In genomic region chr1:239815074-239815473, GRCh38 we compare ENCODE assay signal across 18 cellular contexts.
DNase-seq lines count a peak whose midpoint lies in the region; ATAC-seq and TF ChIP-seq lines count a peak whose summit lies in the region.
"Had no signal": no experiment of that assay in that cellular context is flagged by ENCODE, and none has a peak within 500 bp of the region (broad histone marks: within the 10 kb centered on the region; RNA-seq: fewer than 3 reads in every experiment).

No MANE protein-coding gene starts in this region.

- no peak overlapping the region for H2BK120ac ChIP-seq in mesenchymal stem cell (ENCODE audit: low read depth, low read length)

- no peak overlapping the region for H2AK5ac ChIP-seq in mesenchymal stem cell (ENCODE audit: low read length, severe bottlenecking)

- H4K8ac ChIP-seq in mesenchymal stem cell (ENCODE audit: low read length), result no peak overlapping the region

- CTCF ChIA-PET in MCF 10A (lab: Yijun Ruan, JAX) (interaction anchor here (0.5 to 6.3 kb wide), 22 partner anchors 9 to 1348 kb away, joined by 3 to 69 read pairs (median 4); no protein-coding TSS in a partner anchor), mammary epithelial cell (lab: Charles Lee; ENCODE audit: low non-redundant PET) (interaction anchor here (0.6 kb wide), 1 partner anchor 83 kb away, joined by 9 read pairs; no protein-coding TSS in a partner anchor)

- no peaks in the 10 kb centered on the region for H3K79me1 ChIP-seq in mesenchymal stem cell (replicated peaks; ENCODE audit: low read length, poor library complexity, severe bottlenecking)

- no peak overlapping the region for H3K4ac ChIP-seq in mesenchymal stem cell (ENCODE audit: low read depth in 1 of 2, low read length in 2 of 2)

- H3K9me3 Mint-ChIP-seq in MCF 10A (ENCODE audit: unreplicated experiment), result no peaks in the 10 kb centered on the region
- H3K9me3 Mint-ChIP-seq: neural crest cell, type B pancreatic cell had no signal

- no peaks in the 10 kb centered on the region for H3K9me3 ChIP-seq in mammary epithelial cell (replicated peaks; ENCODE audit: insufficient read depth, low read length)
- H3K9me3 ChIP-seq in T-helper 17 cell (ENCODE audit: control insufficient read depth, low read length, poor library complexity, severe bottlenecking), result no peaks in the 10 kb centered on the region
- no peaks in the 10 kb centered on the region for H3K9me3 ChIP-seq in mesenchymal stem cell (ENCODE audit: control insufficient read depth, low read length)
- no peaks in the 10 kb centered on the region for H3K9me3 ChIP-seq in aorta (ENCODE audit: control insufficient read depth, low read length)
- no peaks in the 10 kb centered on the region for H3K9me3 ChIP-seq in osteoblast (ENCODE audit: low read depth, low read length)

- H2AFZ ChIP-seq in mammary epithelial cell (ENCODE audit: low read depth, low read length) (no peak overlapping the region), mesenchymal stem cell (ENCODE audit: low read depth, low read length) (no peak overlapping the region), osteoblast (ENCODE audit: low read length) (no peak overlapping the region)

- dilution Hi-C loops in mammary epithelial cell (cut with HindIII; ENCODE audit: low sequenced_read_pairs), result loop anchor here (5.0 kb wide), 1 partner anchor 52 kb away; no protein-coding TSS in a partner anchor

- H2BK5ac ChIP-seq in mesenchymal stem cell (ENCODE audit: low read depth, low read length, poor library complexity, severe bottlenecking), result no peak overlapping the region

- H3K9ac ChIP-seq in mammary epithelial cell (ENCODE audit: insufficient read depth, low read length) (no peak overlapping the region), mesenchymal stem cell (ENCODE audit: low read length) (peak overlapping the region; percentile 33)

- H3K4me3 Mint-ChIP-seq in MCF 10A (ENCODE audit: unreplicated experiment), result peak overlapping the region; percentile 38
- peak overlapping the region; percentile 79 for H3K4me3 Mint-ChIP-seq in T-helper 17 cell
- H3K4me3 Mint-ChIP-seq: activated CD8-positive, alpha-beta T cell treated with anti-CD3 and anti-CD28 coated beads, Interleukin-2, amount 10 ng/mL, durations not matched to agents 7 days and 5 days; memory B cell; neural crest cell had no signal

- H3K27me3 Mint-ChIP-seq in MCF 10A (ENCODE audit: insufficient read depth, unreplicated experiment), result no peaks in the 10 kb centered on the region
- peaks cover 23% of the 10 kb centered on the region for H3K27me3 Mint-ChIP-seq in T-helper 17 cell
- H3K27me3 Mint-ChIP-seq: memory B cell had no signal

- H3K27me3 ChIP-seq in mammary epithelial cell (ENCODE audit: insufficient read depth, low read length) (no peaks in the 10 kb centered on the region), mesenchymal stem cell (ENCODE audit: control insufficient read depth in 1 of 2, insufficient read depth in 1 of 2, low read length in 2 of 2) (no peaks in the 10 kb centered on the region), aorta (ENCODE audit: control insufficient read depth in 1 of 2, insufficient read depth in 2 of 2, low read length in 1 of 2) (no peaks in the 10 kb centered on the region), osteoblast (ENCODE audit: insufficient read depth, low read length) (no peaks in the 10 kb centered on the region)

- no peak overlapping the region for H3K14ac ChIP-seq in mesenchymal stem cell (ENCODE audit: low read length in 2 of 2)

- no peaks in the 10 kb centered on the region for H3K36me3 Mint-ChIP-seq in MCF 10A (ENCODE audit: insufficient read depth, unreplicated experiment)
- peaks cover 2% of the 10 kb centered on the region for H3K36me3 Mint-ChIP-seq in T-helper 17 cell (ENCODE audit: low read depth)
- H3K36me3 Mint-ChIP-seq: memory B cell, type B pancreatic cell had no signal

- POLR2A ChIA-PET in MCF 10A (lab: Yijun Ruan, JAX), result interaction anchor here (0.7 to 3.0 kb wide), 14 partner anchors 10 to 521 kb away, joined by 3 to 24 read pairs (median 6); no protein-coding TSS in a partner anchor

- H3K23ac ChIP-seq in mesenchymal stem cell (ENCODE audit: low read length in 2 of 2), result no peak overlapping the region

- H2BK12ac ChIP-seq in mesenchymal stem cell (ENCODE audit: low read length in 2 of 2), result no peak overlapping the region

- H2BK15ac ChIP-seq in mesenchymal stem cell (ENCODE audit: low read depth, poor library complexity, severe bottlenecking), result no peak overlapping the region

- DNase-seq in MCF 10A (ENCODE audit: unreplicated experiment), result no peak
- DNase-seq in mammary epithelial cell, result no peak
- no peak for DNase-seq in T-helper 17 cell
- no peak for DNase-seq in mesenchymal stem cell
- DNase-seq in aorta, result no peak
- no peak for DNase-seq in GM19240 (ENCODE audit: insufficient read length, low spot score)
- no peak for DNase-seq in osteoblast (ENCODE audit: insufficient read length, low spot score, missing footprints)
- DNase-seq: activated CD8-positive, alpha-beta T cell treated with anti-CD3 and anti-CD28 coated beads, Interleukin-2, amount 10 ng/mL, durations not matched to agents 7 days and 5 days; activated effector memory CD4-positive, alpha-beta T cell treated with anti-CD3 and anti-CD28 coated beads, Interleukin-2, amount 50 U/mL, for 16 hours; islet precursor cell; NCI-H2029; stimulated activated CD4-positive, alpha-beta T cell treated with anti-CD3 and anti-CD28 coated beads, Interleukin-15, amount 100 ng/mL, for 24 hours; stimulated activated naive CD4-positive, alpha-beta T cell had no signal

- no peak overlapping the region for H3K4me2 ChIP-seq in mammary epithelial cell (ENCODE audit: insufficient read depth, low read depth, low read length)
- H3K4me2 ChIP-seq in mesenchymal stem cell (ENCODE audit: low read length, poor library complexity, severe bottlenecking), result peak overlapping the region; percentile 52
- H3K4me2 ChIP-seq in osteoblast (ENCODE audit: insufficient read depth, low read length), result no peak overlapping the region

- intact Hi-C loops in MCF 10A (cut with micrococcal nuclease) (loop anchor here (5.0 kb wide), 1 partner anchor 853 kb away; no protein-coding TSS in a partner anchor), mammary epithelial cell (cut with micrococcal nuclease) (loop anchor here (5.0 to 10.0 kb wide), 2 partner anchors 42 to 410 kb away; no protein-coding TSS in a partner anchor), aorta (cut with DNase I) (loop anchor here in 1 of 2 donors (5.0 to 10.0 kb wide), 2 partner anchors 38 to 80 kb away; no protein-coding TSS in a partner anchor)

- H4K20me1 ChIP-seq in mammary epithelial cell (ENCODE audit: insufficient read depth, low read length) (no peaks in the 10 kb centered on the region), osteoblast (ENCODE audit: insufficient read depth, low read length) (no peaks in the 10 kb centered on the region)

- H3K4me1 Mint-ChIP-seq in MCF 10A (ENCODE audit: insufficient read depth, unreplicated experiment) (peaks cover 36% of the 10 kb centered on the region), T-helper 17 cell (peaks cover 32% of the 10 kb centered on the region)
- H3K4me1 Mint-ChIP-seq: memory B cell had no signal

- no peaks in the 10 kb centered on the region for H3K79me2 ChIP-seq in mammary epithelial cell (ENCODE audit: insufficient read depth, low read length)
- no peaks in the 10 kb centered on the region for H3K79me2 ChIP-seq in osteoblast (ENCODE audit: insufficient read depth, low read length)

- H3K27ac ChIP-seq in mammary epithelial cell (ENCODE audit: insufficient read depth, low read depth, low read length), result no peak overlapping the region
- peak overlapping the region; percentile 57 for H3K27ac ChIP-seq in mesenchymal stem cell (ENCODE audit: low read length, poor library complexity, severe bottlenecking)
- peak overlapping the region; percentile 64 to 74 for H3K27ac ChIP-seq in aorta (ENCODE audit: low read depth in 1 of 2, low read length in 2 of 2)
- no peak overlapping the region for H3K27ac ChIP-seq in osteoblast (ENCODE audit: low read depth, low read length)
- H3K27ac ChIP-seq: VCaP had no signal

- no peaks in the 10 kb centered on the region for H3K4me1 ChIP-seq in mammary epithelial cell (ENCODE audit: insufficient read depth, low read length)
- peaks cover 10% of the 10 kb centered on the region for H3K4me1 ChIP-seq in mesenchymal stem cell (ENCODE audit: control insufficient read depth, insufficient read depth, low read depth, low read length)
- H3K4me1 ChIP-seq in aorta (ENCODE audit: control insufficient read depth in 1 of 2, insufficient read depth in 2 of 2, low read length in 2 of 2), result peaks cover 0 to 2% of the 10 kb centered on the region in 2 donors
- peaks cover 4% of the 10 kb centered on the region for H3K4me1 ChIP-seq in osteoblast (ENCODE audit: insufficient read depth, low read length)

- BruUV-seq in MCF 10A (replicated peaks; lab: Mats Ljungman, UMichigan), result no TSS peak
- BruUV-seq in mammary epithelial cell (replicated peaks; lab: Mats Ljungman, UMichigan), result no TSS peak

- peak overlapping the region; percentile 8 for H3K27ac Mint-ChIP-seq in MCF 10A (ENCODE audit: low read depth, unreplicated experiment)
- peak overlapping the region; percentile 76 for H3K27ac Mint-ChIP-seq in T-helper 17 cell
- H3K27ac Mint-ChIP-seq: activated CD8-positive, alpha-beta T cell treated with anti-CD3 and anti-CD28 coated beads, Interleukin-2, amount 10 ng/mL, durations not matched to agents 7 days and 5 days; memory B cell had no signal

- no peak overlapping the region for H4K91ac ChIP-seq in mesenchymal stem cell (ENCODE audit: low read length)

- H3K36me3 ChIP-seq in mammary epithelial cell (ENCODE audit: insufficient read depth, low read length) (no peaks in the 10 kb centered on the region), mesenchymal stem cell (ENCODE audit: control insufficient read depth in 1 of 2, insufficient read depth in 2 of 2, low read depth in 1 of 2, low read length in 2 of 2) (no peaks in the 10 kb centered on the region), aorta (ENCODE audit: control insufficient read depth in 1 of 2, insufficient read depth in 2 of 2, low read length in 1 of 2) (no peaks in the 10 kb centered on the region), osteoblast (ENCODE audit: insufficient read depth, low read length) (no peaks in the 10 kb centered on the region)

- in situ Hi-C loops in mammary epithelial cell (cut with MboI; ENCODE audit: low sequenced_read_pairs in 2 of 2), result no loop called here

- 98% methylated on average over 4 of the region's 4 CpGs for WGBS in mammary epithelial cell (ENCODE audit: low coverage, missing lambda C conversion rate)
- 91% methylated on average over 1 of the region's 4 CpGs for WGBS in mesenchymal stem cell
- 80 to 81% methylated on average over 4 of the region's 4 CpGs for WGBS in aorta, 2 donors

- ATAC-seq in T-helper 17 cell, result no peak
- no peak for ATAC-seq in aorta (ENCODE audit: low FRiP score)
- ATAC-seq in GM21717 (IDR thresholded peaks at IDR 0.05; ENCODE audit: unreplicated experiment), result no peak
- ATAC-seq: activated CD8-positive, alpha-beta T cell treated with anti-CD3 and anti-CD28 coated beads, Interleukin-2, amount 10 ng/mL, durations not matched to agents 7 days and 5 days had no signal

- no peak overlapping the region for H3K18ac ChIP-seq in mesenchymal stem cell (ENCODE audit: low read depth in 1 of 2, low read length in 2 of 2)

- H3K4me3 ChIP-seq in mammary epithelial cell (replicated peaks in 1 of 3; ENCODE audit: insufficient read depth in 1 of 3, low read depth in 2 of 3, low read length in 3 of 3) (no peak overlapping the region), mesenchymal stem cell (ENCODE audit: insufficient read depth in 1 of 2, low read depth in 1 of 2, low read length in 2 of 2) (peak overlapping the region in 1 of 2 experiments; percentile 11), aorta (ENCODE audit: low read length in 2 of 2) (no peak overlapping the region), osteoblast (ENCODE audit: insufficient read depth, low read length) (no peak overlapping the region)

- TF ChIP-seq CTCF in MCF 10A (IDR thresholded peaks at IDR 0.05; ENCODE audit: unreplicated experiment), result no peak
- TF ChIP-seq CTCF in mammary epithelial cell (conservative IDR thresholded peaks at IDR 0.05 in 1 of 2, IDR thresholded peaks at IDR 0.05 in 1 of 2; ENCODE audit: extremely low read depth in 1 of 2, insufficient read depth in 1 of 2, low read depth in 1 of 2, low read length in 2 of 2), result no peak
- TF ChIP-seq CTCF in osteoblast (IDR thresholded peaks at IDR 0.05; ENCODE audit: extremely low read depth, low read depth, low read length), result no peak

Comparison
In these comparisons a context has a peak if more than half of its experiments do, and no peak if none do; other contexts are left out.
1. H3K27ac ChIP-seq: peak in mesenchymal stem cell (single experiment) and aorta (2 of 2); none in mammary epithelial cell (single experiment) and osteoblast (single experiment).